26 cellular contexts compared by ENCODE assay signal in genomic region chr3:173284301-173284700, GRCh38.
"Had no signal": no experiment of that assay in that cellular context is flagged by ENCODE, and none has a peak within 500 bp of the region (broad histone marks: within the 10 kb centered on the region; RNA-seq: fewer than 3 reads in every experiment).

No MANE protein-coding gene starts in this region.

- H3K4me2 ChIP-seq: KMS-11, SK-N-SH had no signal

- H3K36me3 Mint-ChIP-seq: IgD-negative memory B cell, T-cell had no signal

- H3K4me3 Mint-ChIP-seq: IgD-negative memory B cell; T-cell; T-helper 1 cell treated with Interleukin-12 subunit alpha and Interleukin-12 subunit beta and Interleukin-4 antibody, amounts not matched to agents 30 μg/mL and 1 μg/mL, for 36 hours had no signal

- H3K4me3 ChIP-seq: K562 had no signal

- ATAC-seq: K562, Panc1, PC-3, T-cell had no signal

- H3K9ac ChIP-seq: KMS-11, SK-N-SH had no signal

- DNase-seq: Kasumi-1; MM.1S; NCI-H1105 treated with DMSO at 0.1 percent for 48 hours; NCI-H1417 treated with DMSO at 0.1 percent for 48 hours; NCI-H146; NCI-H1694 treated with DMSO at 0.1 percent for 48 hours; NCI-H1930; NCI-H2081; NCI-H2107; NCI-H2171 treated with DMSO at 0.1 percent for 48 hours; NCI-H345; NCI-H446 treated with DMSO at 0.1 percent for 48 hours; NCI-H510A treated with DMSO at 0.1 percent for 48 hours; NCI-H526; NK-92 treated with Interleukin-12 subunit alpha and Interleukin-12 subunit beta, amount 100 ng/mL, for 24 hours; PC-3; SHP77; SK-N-SH; SW 1271; T-cell had no signal

- H3K27ac ChIP-seq: KMS-11, RWPE1 had no signal

- H3K4me1 Mint-ChIP-seq: IgD-negative memory B cell, T-cell had no signal

- H3K9me3 ChIP-seq: SK-N-SH had no signal

- H3K27ac Mint-ChIP-seq: IgD-negative memory B cell; T-cell; T-helper 1 cell treated with Interleukin-12 subunit alpha and Interleukin-12 subunit beta and Interleukin-4 antibody, amounts not matched to agents 30 μg/mL and 1 μg/mL, for 36 hours had no signal

- H3K27me3 Mint-ChIP-seq: IgD-negative memory B cell, T-cell had no signal
